Comparison of ENCODE assay signal across 9 cellular contexts in genomic region chr3:13009132-13009945, GRCh38.
DNase-seq lines count a peak whose midpoint lies in the region; ATAC-seq and TF ChIP-seq lines count a peak whose summit lies in the region.
"Had no signal": no experiment of that assay in that cellular context is flagged by ENCODE, and none has a peak within 500 bp of the region (broad histone marks: within the 10 kb centered on the region; RNA-seq: fewer than 3 reads in every experiment).

No MANE protein-coding gene starts in this region.

- peaks cover 100% of the 10 kb centered on the region for H3K4me1 Mint-ChIP-seq in dendritic cell treated with granulocyte-macrophage colony-stimulating factor and Interleukin-4, amounts not matched to agents 40 ng/mL and 50 ng/mL, for 4 days (ENCODE audit: low read depth)

- peak overlapping the region; percentile 71 for H3K4me3 Mint-ChIP-seq in dendritic cell treated with granulocyte-macrophage colony-stimulating factor and Interleukin-4, amounts not matched to agents 40 ng/mL and 50 ng/mL, for 4 days

- peak in 1 of 11 experiments; percentile 11 for TF ChIP-seq CTCF in spleen (IDR thresholded peaks at IDR 0.05 in 8 of 11, conservative IDR thresholded peaks at IDR 0.05 in 3 of 11)

- H3K36me3 Mint-ChIP-seq in dendritic cell treated with granulocyte-macrophage colony-stimulating factor and Interleukin-4, amounts not matched to agents 40 ng/mL and 50 ng/mL, for 4 days (ENCODE audit: low read depth), result peaks cover 61% of the 10 kb centered on the region

- H3K9me3 Mint-ChIP-seq in dendritic cell treated with granulocyte-macrophage colony-stimulating factor and Interleukin-4, amounts not matched to agents 40 ng/mL and 50 ng/mL, for 4 days, result no peaks in the 10 kb centered on the region

- intact Hi-C loops in dendritic cell treated with granulocyte-macrophage colony-stimulating factor and Interleukin-4, amounts not matched to agents 40 ng/mL and 50 ng/mL, for 4 days (cut with micrococcal nuclease), result no loop called here
- intact Hi-C loops in spleen (cut with DNase I; ENCODE audit: low total_unique reads), result no loop called here

- ATAC-seq in GM21390 (IDR thresholded peaks at IDR 0.05; ENCODE audit: unreplicated experiment), result peak; percentile 23
- ATAC-seq in GM21367 (IDR thresholded peaks at IDR 0.05; ENCODE audit: unreplicated experiment), result no peak

- no peaks in the 10 kb centered on the region for H3K9me3 ChIP-seq in spleen

- H3K27me3 Mint-ChIP-seq in dendritic cell treated with granulocyte-macrophage colony-stimulating factor and Interleukin-4, amounts not matched to agents 40 ng/mL and 50 ng/mL, for 4 days, result no peaks in the 10 kb centered on the region

- peaks cover 0 to 34% (median 0%) of the 10 kb centered on the region in 6 donors for H3K36me3 ChIP-seq in spleen

- peaks cover 71 to 100% (median 100%) of the 10 kb centered on the region in 6 donors for H3K4me1 ChIP-seq in spleen

- peak overlapping the region; percentile 96 for H3K27ac Mint-ChIP-seq in dendritic cell treated with granulocyte-macrophage colony-stimulating factor and Interleukin-4, amounts not matched to agents 40 ng/mL and 50 ng/mL, for 4 days

- H3K27me3 ChIP-seq in spleen (replicated peaks in 1 of 7), result no peaks in the 10 kb centered on the region

- peak overlapping the region in 4 of 8 donors; percentile 10 to 69 (median 18) for H3K4me3 ChIP-seq in spleen
- H3K4me3 ChIP-seq: SK-N-MC had no signal

- 25 to 38% (median 31%) methylated on average over 10 to 16 of the region's 16 CpGs for WGBS in spleen, 5 donors

- DNase-seq in AML-193 (lab: John Stamatoyannopoulos, UW), result peak; percentile 91 to 92
- DNase-seq in SKM-1 treated with dmso at 0.1 percent for 144 hours (lab: John Stamatoyannopoulos, UW; ENCODE audit: unreplicated experiment), result peak; percentile 95
- peak; percentile 96 for DNase-seq in spleen
- DNase-seq in GOT3 (lab: John Stamatoyannopoulos, UW), result no peak
- no peak for DNase-seq in DMS79 treated with DMSO at 0.1 percent for 48 hours (lab: John Stamatoyannopoulos, UW)

- no peak for TF ChIP-seq POLR2A in spleen (IDR thresholded peaks at IDR 0.05)

- peak overlapping the region; percentile 29 to 99 (median 97) for H3K27ac ChIP-seq in spleen
- H3K27ac ChIP-seq: SK-N-MC had no signal

Comparison
In these comparisons a context has a peak if more than half of its experiments do, and no peak if none do; other contexts are left out.
1. DNase-seq: peak in AML-193 (2 of 2), SKM-1 treated with dmso at 0.1 percent for 144 hours (single experiment) and spleen (single experiment); none in GOT3 (single experiment) and DMS79 treated with DMSO at 0.1 percent for 48 hours (single experiment).